In the genomic region with DNA sequence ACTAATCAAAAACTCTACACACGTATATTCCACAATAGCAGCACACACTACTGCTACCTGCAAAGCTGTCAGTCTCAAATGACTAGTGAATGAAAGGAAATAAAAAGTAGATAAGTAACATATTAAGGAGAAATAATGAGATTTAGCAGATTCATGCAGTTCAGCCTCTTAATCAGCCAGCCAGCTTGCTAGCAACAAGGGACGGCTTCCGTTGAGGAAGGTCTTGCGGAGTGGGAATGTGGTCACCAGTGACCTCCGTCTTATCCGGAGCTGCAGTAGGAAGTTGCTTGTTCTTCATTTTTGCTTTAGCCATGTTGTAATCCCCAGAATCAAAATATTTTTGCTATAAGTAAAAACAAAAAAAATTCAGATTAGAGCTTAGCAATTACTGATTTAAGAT, we compare ENCODE assay signal across 1 cellular context.
TF ChIP-seq lines count a peak whose summit lies in the region.

No MANE protein-coding gene starts in this region.

TF ChIP-seq in endothelial cell of umbilical vein, 7 proteins besides CTCF, POLR2A, EP300 and RAD21:
- TF ChIP-seq EZH2 (IDR thresholded peaks at IDR 0.05; ENCODE audit: borderline replicate concordance, low read depth, low read length, severe bottlenecking) (no peak), JUN (IDR thresholded peaks at IDR 0.05; ENCODE audit: borderline replicate concordance, insufficient read depth, insufficient read length, low read depth) (no peak), MYC (IDR thresholded peaks at IDR 0.05; ENCODE audit: low read depth, low read length) (no peak), GATA2 (IDR thresholded peaks at IDR 0.05; ENCODE audit: insufficient read depth, insufficient read length, low read depth, low read length) (no peak), FOS (IDR thresholded peaks at IDR 0.05; ENCODE audit: borderline replicate concordance, insufficient read depth, low read length) (no peak)
- TF ChIP-seq, protein P1, sequence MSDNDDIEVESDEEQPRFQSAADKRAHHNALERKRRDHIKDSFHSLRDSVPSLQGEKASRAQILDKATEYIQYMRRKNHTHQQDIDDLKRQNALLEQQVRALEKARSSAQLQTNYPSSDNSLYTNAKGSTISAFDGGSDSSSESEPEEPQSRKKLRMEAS (IDR thresholded peaks at IDR 0.05; ENCODE audit: insufficient read depth, insufficient read length), result no peak
TF ChIP-seq in endothelial cell of umbilical vein: peak in this region for 0.
